Comparison of ENCODE assay signal across 28 cellular contexts in the genomic region with DNA sequence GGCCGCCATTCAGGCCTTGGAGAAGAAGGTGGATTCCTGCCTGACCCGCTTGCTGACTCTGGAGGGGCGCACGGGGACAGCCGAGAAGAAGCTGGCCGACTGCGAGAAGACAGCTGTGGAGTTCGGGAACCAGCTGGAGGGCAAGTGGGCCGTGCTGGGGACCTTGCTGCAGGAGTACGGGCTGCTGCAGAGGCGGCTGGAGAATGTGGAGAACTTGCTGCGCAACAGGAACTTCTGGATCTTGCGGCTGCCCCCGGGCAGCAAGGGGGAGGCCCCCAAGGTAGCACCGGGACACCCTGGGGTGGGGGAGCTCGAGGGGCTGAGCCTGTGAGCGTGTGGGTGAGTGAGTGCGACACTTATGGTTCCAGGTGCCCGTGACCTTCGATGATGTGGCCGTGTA.
"Had no signal": no experiment of that assay in that cellular context is flagged by ENCODE, and none has a peak within 500 bp of the region (broad histone marks: within the 10 kb centered on the region; RNA-seq: fewer than 3 reads in every experiment).

No MANE protein-coding gene starts in this region.

- H3K9ac ChIP-seq: KMS-11 had no signal

- H3K9me3 ChIP-seq: ascending aorta, body of pancreas, MG63, Peyer's patch had no signal

- H3K4me3 ChIP-seq: ascending aorta, body of pancreas, MG63, Peyer's patch, SJSA1 had no signal

- H3K9me3 Mint-ChIP-seq: activated CD4-positive, alpha-beta T cell treated with anti-CD3 and anti-CD28 coated beads, Interleukin-2, amount 10 ng/mL, durations not matched to agents 24 days and 14 days; activated naive CD4-positive, alpha-beta T cell treated with anti-CD3 and anti-CD28 coated beads, Interleukin-2, amount 50 U/mL, for 24 hours; activated naive CD8-positive, alpha-beta T cell treated with anti-CD3 and anti-CD28 coated beads, Interleukin-2, amount 50 U/mL, for 24 hours; central memory CD8-positive, alpha-beta T cell; IgD-negative memory B cell; T-helper 1 cell treated with Interleukin-12 subunit alpha and Interleukin-12 subunit beta and Interleukin-4 antibody, amounts not matched to agents 30 μg/mL and 1 μg/mL, for 36 hours had no signal

- H3K27ac ChIP-seq: ascending aorta, body of pancreas, KMS-11, Peyer's patch, RWPE1, SJSA1 had no signal

- H3K4me2 ChIP-seq: KMS-11 had no signal

- H3K27ac Mint-ChIP-seq: activated CD4-positive, alpha-beta T cell treated with anti-CD3 and anti-CD28 coated beads, Interleukin-2, amount 10 ng/mL, durations not matched to agents 24 days and 14 days; activated naive CD4-positive, alpha-beta T cell treated with anti-CD3 and anti-CD28 coated beads, Interleukin-2, amount 50 U/mL, for 24 hours; T-helper 1 cell treated with Interleukin-12 subunit alpha and Interleukin-12 subunit beta and Interleukin-4 antibody, amounts not matched to agents 30 μg/mL and 1 μg/mL, for 36 hours had no signal

- DNase-seq: activated CD4-positive, alpha-beta T cell treated with anti-CD3 and anti-CD28 coated beads, Interleukin-2, amount 10 ng/mL, durations not matched to agents 24 days and 14 days; activated CD4-positive, alpha-beta T cell treated with anti-CD3 and anti-CD28 coated beads, Interleukin-2, amount 50 U/mL, for 48 hours; activated gamma-delta T cell; activated naive CD8-positive, alpha-beta T cell treated with anti-CD3 and anti-CD28 coated beads, Interleukin-2, amount 50 U/mL, for 24 hours; activated T-cell treated with anti-CD3 and anti-CD28 coated beads, Interleukin-2, amount 50 U/mL, for 1 hour; amniotic stem cell; body of pancreas; MG63; NCI-H1092 treated with DMSO at 0.1 percent for 48 hours; NCI-H1417 treated with DMSO at 0.1 percent for 48 hours; NCI-H1694 treated with DMSO at 0.1 percent for 48 hours; NCI-H2029 treated with DMSO at 0.1 percent for 48 hours; NCI-H345; NCI-H510A; NCI-H526 treated with DMSO at 0.1 percent for 48 hours; NK-92 treated with Interleukin-12 subunit alpha and Interleukin-12 subunit beta, amount 100 ng/mL, for 24 hours; OCI-M1; SHP77 had no signal

- H3K27me3 ChIP-seq: ascending aorta, body of pancreas, MG63, Peyer's patch, SJSA1 had no signal

- ATAC-seq: activated CD4-positive, CD25-positive, alpha-beta regulatory T cell treated with anti-CD3 and anti-CD28 coated beads, Interleukin-2, amount 50 U/mL, for 24 hours; activated naive CD8-positive, alpha-beta T cell treated with anti-CD3 and anti-CD28 coated beads, Interleukin-2, amount 50 U/mL, for 24 hours; body of pancreas had no signal

- H3K27me3 Mint-ChIP-seq: activated CD4-positive, alpha-beta T cell treated with anti-CD3 and anti-CD28 coated beads, Interleukin-2, amount 10 ng/mL, durations not matched to agents 24 days and 14 days; activated naive CD4-positive, alpha-beta T cell treated with anti-CD3 and anti-CD28 coated beads, Interleukin-2, amount 50 U/mL, for 24 hours; activated naive CD8-positive, alpha-beta T cell treated with anti-CD3 and anti-CD28 coated beads, Interleukin-2, amount 50 U/mL, for 24 hours; central memory CD8-positive, alpha-beta T cell; IgD-negative memory B cell had no signal

- H3K4me3 Mint-ChIP-seq: activated CD4-positive, alpha-beta T cell treated with anti-CD3 and anti-CD28 coated beads, Interleukin-2, amount 10 ng/mL, durations not matched to agents 24 days and 14 days; activated naive CD4-positive, alpha-beta T cell treated with anti-CD3 and anti-CD28 coated beads, Interleukin-2, amount 50 U/mL, for 24 hours; activated naive CD8-positive, alpha-beta T cell treated with anti-CD3 and anti-CD28 coated beads, Interleukin-2, amount 50 U/mL, for 24 hours; central memory CD8-positive, alpha-beta T cell; T-helper 1 cell treated with Interleukin-12 subunit alpha and Interleukin-12 subunit beta and Interleukin-4 antibody, amounts not matched to agents 30 μg/mL and 1 μg/mL, for 36 hours had no signal
